Comparison of ENCODE assay signal across 13 cellular contexts in the genomic region with DNA sequence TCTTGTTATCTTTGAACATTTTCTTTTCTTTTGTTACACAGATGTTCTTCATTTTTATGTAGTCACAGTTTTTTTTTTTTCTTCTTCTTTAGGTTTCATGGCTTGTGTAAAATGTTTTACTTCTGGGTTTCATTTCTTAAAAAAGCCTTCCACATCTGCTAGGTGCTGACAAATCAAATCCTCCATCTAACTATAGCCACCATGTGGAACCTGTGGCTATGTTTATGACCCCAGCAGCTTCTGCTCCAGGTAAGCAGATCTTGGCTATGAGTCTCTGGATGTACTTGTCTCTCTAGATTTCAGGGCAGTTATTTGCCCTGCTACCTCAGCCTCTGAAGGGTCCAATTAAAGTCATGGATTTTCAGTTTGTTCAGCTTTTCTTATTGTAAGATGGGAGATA.
DNase-seq lines count a peak whose midpoint lies in the region; ATAC-seq lines count a peak whose summit lies in the region.
"Had no signal": no experiment of that assay in that cellular context is flagged by ENCODE, and none has a peak within 500 bp of the region (broad histone marks: within the 10 kb centered on the region; RNA-seq: fewer than 3 reads in every experiment).

No MANE protein-coding gene starts in this region.

- ATAC-seq in GM18867 (IDR thresholded peaks at IDR 0.05; ENCODE audit: unreplicated experiment) (peak; percentile 85), GM21447 (IDR thresholded peaks at IDR 0.05; ENCODE audit: unreplicated experiment) (peak; percentile 78), HG02973 (IDR thresholded peaks at IDR 0.05; ENCODE audit: unreplicated experiment) (peak; percentile 74), HG03575 (IDR thresholded peaks at IDR 0.05; ENCODE audit: extremely low read depth, insufficient number of reproducible peaks, low FRiP score, unreplicated experiment) (peak; percentile 67)
- ATAC-seq in activated CD4-positive, CD25-positive, alpha-beta regulatory T cell treated with anti-CD3 and anti-CD28 coated beads, Interleukin-2, amount 50 U/mL, for 24 hours = no peak

- in situ Hi-C loops in KBM-7 (cut with MboI; ENCODE audit: low pct_unique_long_range_greater_than_20kb, low sequenced_read_pairs) = no loop called here

- no peak for DNase-seq in KBM-7
- DNase-seq in SW480 (ENCODE audit: low spot score) = no peak
- DNase-seq in epidermal melanocyte (ENCODE audit: insufficient read length, low spot score) = no peak
- DNase-seq: dermis blood vessel endothelial cell; GM23248; NCI-H82; SHP77; stimulated activated CD4-positive, alpha-beta T cell treated with anti-CD3 and anti-CD28 coated beads, Interleukin-4, amount 100 ng/mL, for 24 hours had no signal

Comparison
In these comparisons a context has a peak if more than half of its experiments do, and no peak if none do; other contexts are left out.
1. ATAC-seq: peak in GM18867 (single experiment), GM21447 (single experiment), HG02973 (single experiment) and HG03575 (single experiment); none in activated CD4-positive, CD25-positive, alpha-beta regulatory T cell treated with anti-CD3 and anti-CD28 coated beads, Interleukin-2, amount 50 U/mL, for 24 hours (0 of 2).